ENCODE assay signal across 2 cellular contexts in the genomic region with DNA sequence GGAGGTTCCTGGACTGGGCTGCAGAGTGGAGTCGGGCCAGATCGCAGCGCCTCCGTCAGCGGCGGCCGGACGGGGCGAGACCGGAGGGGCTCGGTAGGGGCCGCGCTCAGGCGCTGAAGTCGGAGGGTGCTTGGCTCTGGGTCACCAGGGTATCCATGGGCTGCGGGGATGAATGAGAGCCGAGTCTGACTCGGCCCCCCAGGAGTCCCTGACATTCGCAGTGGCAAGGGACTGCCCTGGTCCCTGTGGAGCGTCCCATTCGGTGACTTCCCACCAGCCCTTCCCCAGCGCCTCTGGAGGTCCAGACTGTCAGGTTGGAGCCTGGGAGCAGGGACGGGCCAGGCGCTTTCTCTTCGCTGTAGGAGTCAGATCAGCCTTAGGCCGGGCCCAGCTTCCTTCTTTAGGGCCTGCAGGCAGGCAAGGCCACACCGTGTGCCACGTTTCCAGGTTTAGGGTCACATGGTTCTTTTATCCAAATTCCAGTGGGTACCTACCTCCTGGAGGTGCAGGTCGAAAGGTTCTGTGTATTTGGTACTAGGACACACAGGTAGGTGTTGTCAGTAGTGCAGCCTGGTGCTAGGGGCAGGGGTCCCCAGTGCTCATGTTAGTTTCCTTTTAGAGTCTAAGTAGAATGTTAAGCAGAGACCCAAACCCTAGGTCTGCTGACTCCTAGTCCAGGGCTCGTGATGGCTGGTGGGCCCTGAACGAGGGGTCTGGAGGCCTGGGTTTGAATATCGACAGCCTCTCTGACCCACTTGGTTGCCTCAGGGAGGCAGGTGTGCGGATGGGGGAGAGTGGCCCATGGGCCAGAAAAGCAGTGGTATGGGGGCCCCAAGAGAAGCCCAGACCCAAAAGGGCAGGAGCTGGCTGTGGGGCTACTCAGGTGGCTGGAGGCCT.
TF ChIP-seq lines count a peak whose summit lies in the region.

No MANE protein-coding gene starts in this region.

TF ChIP-seq in endothelial cell of umbilical vein, 7 proteins besides CTCF, POLR2A, EP300 and RAD21 (continued from another document):
- TF ChIP-seq EZH2 (IDR thresholded peaks at IDR 0.05; ENCODE audit: borderline replicate concordance, low read depth, low read length, severe bottlenecking) (no peak), GATA2 (IDR thresholded peaks at IDR 0.05; ENCODE audit: insufficient read depth, insufficient read length, low read depth, low read length) (no peak), FOS (IDR thresholded peaks at IDR 0.05; ENCODE audit: borderline replicate concordance, insufficient read depth, low read length) (no peak)
- TF ChIP-seq, protein P1, sequence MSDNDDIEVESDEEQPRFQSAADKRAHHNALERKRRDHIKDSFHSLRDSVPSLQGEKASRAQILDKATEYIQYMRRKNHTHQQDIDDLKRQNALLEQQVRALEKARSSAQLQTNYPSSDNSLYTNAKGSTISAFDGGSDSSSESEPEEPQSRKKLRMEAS (IDR thresholded peaks at IDR 0.05; ENCODE audit: insufficient read depth, insufficient read length): no peak

TF ChIP-seq in neural cell, 6 proteins besides CTCF, POLR2A, EP300 and RAD21 (continued from another document):
- TF ChIP-seq REST (IDR thresholded peaks at IDR 0.05; ENCODE audit: borderline replicate concordance): no peak
